8 cellular contexts compared by ENCODE assay signal in genomic region chr20:63830821-63831593, GRCh38. TPM values are rescaled to one million over a fixed set of nuclear protein-coding genes. Genes with fewer than 3 reads are reported as not detected.
DNase-seq lines count a peak whose midpoint lies in the region; ATAC-seq and TF ChIP-seq lines count a peak whose summit lies in the region.

ZBTB46 (minus strand) TSS chr20:63831264; CDS start chr20:63790757, 40,507 bp downstream.

- H3K79me2 ChIP-seq in DOHH2 (ENCODE audit: control insufficient read depth, low read length) = no peaks in the 10 kb centered on the region

- DNase-seq in NCI-H460 (ENCODE audit: extremely low read depth, low read depth) = peak; percentile 32
- peak in 3 of 61 donors; percentile 22 to 44 (median 34) for DNase-seq in caudate nucleus (lab: John Stamatoyannopoulos, UW)
- DNase-seq in stimulated activated naive CD8-positive, alpha-beta T cell treated with anti-CD3 and anti-CD28 coated beads, Interleukin-15, Interleukin-2, amounts not matched to agents 100 U/mL and 50 U/mL, for 24 hours = peak; percentile 63
- DNase-seq in MV-4-11 (lab: John Stamatoyannopoulos, UW) = no peak

- ATAC-seq in GM21737 (IDR thresholded peaks at IDR 0.05; ENCODE audit: unreplicated experiment) (peak; percentile 58), GM21825 (IDR thresholded peaks at IDR 0.05; ENCODE audit: unreplicated experiment) (no peak)
- ATAC-seq in stimulated activated naive CD8-positive, alpha-beta T cell treated with anti-CD3 and anti-CD28 coated beads, Interleukin-15, Interleukin-2, amounts not matched to agents 100 U/mL and 50 U/mL, for 24 hours = peak; percentile 44

- peaks cover 5% of the 10 kb centered on the region; the same call in 1 of the 2 replicates for H3F3A ChIP-seq in DOHH2 (ENCODE audit: control insufficient read depth, insufficient read depth)

- H3K4me2 ChIP-seq in DOHH2 (ENCODE audit: low read length) = peak within 1 kb of the TSS; percentile 30; the same call in 1 of the 2 replicates

- H3K9me2 ChIP-seq in DOHH2 (replicated peaks; ENCODE audit: control insufficient read depth, low read length) = no peaks in the 10 kb centered on the region

- TF ChIP-seq CTCF in DOHH2 (IDR thresholded peaks at IDR 0.05; ENCODE audit: low read depth, low read length, poor library complexity, severe bottlenecking) = no peak

- 0 out of 2 replicates have a peak, but pooled peaks cover 7% of the 10 kb centered on the region for H4K20me1 ChIP-seq in DOHH2 (ENCODE audit: control insufficient read depth, insufficient read depth, low read depth, low read length)

- H3K9me3 ChIP-seq in DOHH2 (ENCODE audit: control insufficient read depth, insufficient read depth, low read length) = no peaks in the 10 kb centered on the region

- no peak within 1 kb of the TSS for H3K27ac ChIP-seq in DOHH2 (ENCODE audit: low read depth, low read length)
- H3K27ac ChIP-seq in caudate nucleus (ENCODE audit: low read depth, low read length) = peak within 1 kb of the TSS; percentile 26
- peak within 1 kb of the TSS; percentile 38 for H3K27ac ChIP-seq in layer of hippocampus (ENCODE audit: low read depth, low read length)

- H3K27me3 ChIP-seq in DOHH2 (ENCODE audit: control insufficient read depth, low read length) = peaks cover 27% of the 10 kb centered on the region
- H3K27me3 ChIP-seq in layer of hippocampus (ENCODE audit: control insufficient read depth, insufficient read depth, low read length) = no peaks in the 10 kb centered on the region

- no peaks in the 10 kb centered on the region for H3K36me3 ChIP-seq in DOHH2 (ENCODE audit: control insufficient read depth, low read length)

- no peak within 1 kb of the TSS for H3K4me3 ChIP-seq in DOHH2 (ENCODE audit: low read length)

- H3K4me1 ChIP-seq in DOHH2 (ENCODE audit: control insufficient read depth, low read length) = no peaks in the 10 kb centered on the region

RNA-seq across cellular contexts. Expression of gene ZBTB46, which starts in this region (rescaled TPM):
- 0.20 and 0.30 TPM in 2 replicates for total RNA-seq in NCI-H460 (2014; rRNA removed; shearing (Covaris generic))
- 0.04 TPM in 1 of 2 replicates, not detected in the other for polyA plus RNA-seq in NCI-H460 (2014; cell fraction: nucleus; rRNA removed)

Comparison
In these comparisons a context has a peak if more than half of its experiments do, and no peak if none do; other contexts are left out.
1. Peak in DNase-seq in NCI-H460; RNA of the gene not detected or under 1 TPM.